Comparison of ENCODE assay signal across 11 cellular contexts in genomic region chr2:79393806-79394484, GRCh38.
DNase-seq lines count a peak whose midpoint lies in the region; ATAC-seq and TF ChIP-seq lines count a peak whose summit lies in the region.
"Had no signal": no experiment of that assay in that cellular context is flagged by ENCODE, and none has a peak within 500 bp of the region (broad histone marks: within the 10 kb centered on the region; RNA-seq: fewer than 3 reads in every experiment).

No MANE protein-coding gene starts in this region.

- TF ChIP-seq CTCF in sigmoid colon (IDR thresholded peaks at IDR 0.05) = no peak

- no peaks in the 10 kb centered on the region for H3K27me3 ChIP-seq in sigmoid colon
- H3K27me3 ChIP-seq: BLaER1 had no signal

- in situ Hi-C loops in G401 (cut with HindIII; ENCODE audit: low sequenced_read_pairs) = no loop called here

- TF ChIP-seq POLR2A in sigmoid colon (IDR thresholded peaks at IDR 0.05) = no peak

- H3K4me3 ChIP-seq in mesodermal cell (ENCODE audit: extremely low read depth, insufficient read depth, low read length, poor library complexity, severe bottlenecking) (no peak overlapping the region), sigmoid colon (no peak overlapping the region)
- H3K4me3 ChIP-seq: BLaER1, SK-N-MC had no signal

- ATAC-seq in GM19395 (IDR thresholded peaks at IDR 0.05; ENCODE audit: unreplicated experiment) = no peak

- H3K9me3 ChIP-seq in mesodermal cell (ENCODE audit: control insufficient read depth, low read length) = peaks cover 3% of the 10 kb centered on the region
- H3K9me3 ChIP-seq in sigmoid colon = no peaks in the 10 kb centered on the region
- H3K9me3 ChIP-seq: BLaER1 had no signal

- intact Hi-C loops in sigmoid colon (cut with DNase I) = no loop called here

- H3K36me3 ChIP-seq in mesodermal cell (ENCODE audit: control insufficient read depth, insufficient read depth, low read length) = no peaks in the 10 kb centered on the region
- no peaks in the 10 kb centered on the region for H3K36me3 ChIP-seq in sigmoid colon
- H3K36me3 ChIP-seq: BLaER1 had no signal

- no peak for TF ChIP-seq EP300 in sigmoid colon (IDR thresholded peaks at IDR 0.05)

- H3K4me1 ChIP-seq in mesodermal cell (ENCODE audit: control insufficient read depth, insufficient read depth, low read length, poor library complexity, severe bottlenecking) (peaks cover 14% of the 10 kb centered on the region), sigmoid colon (no peaks in the 10 kb centered on the region)
- H3K4me1 ChIP-seq: BLaER1 had no signal

- WGBS in mesodermal cell (ENCODE audit: insufficient coverage in 2 of 2), 2 experiments = 30 to 43% methylated on average over 7 to 8 of the region's 9 CpGs
- 36 to 39% methylated on average over 9 of the region's 9 CpGs for WGBS in sigmoid colon, 2 donors

- DNase-seq in G401 (ENCODE audit: low spot score) = peak; percentile 5
- peak; percentile 66 for DNase-seq in NCI-H2196 (lab: John Stamatoyannopoulos, UW; ENCODE audit: unreplicated experiment)
- peak; percentile 28 for DNase-seq in cerebellar cortex (ENCODE audit: low spot score)
- DNase-seq in sigmoid colon = no peak
- no peak for DNase-seq in NCI-H2029 (lab: John Stamatoyannopoulos, UW)
- DNase-seq in amniotic stem cell (lab: John Stamatoyannopoulos, UW) = no peak
- DNase-seq: activated CD4-positive, alpha-beta T cell treated with anti-CD3 and anti-CD28 coated beads, Interleukin-2, amount 50 U/mL, for 1 hour had no signal

- H3K27ac ChIP-seq in mesodermal cell (ENCODE audit: low read depth, low read length, severe bottlenecking) (peak overlapping the region; percentile 97), sigmoid colon (no peak overlapping the region)
- H3K27ac ChIP-seq: BLaER1, SK-N-MC had no signal

Comparison
In these comparisons a context has a peak if more than half of its experiments do, and no peak if none do; other contexts are left out.
1. DNase-seq: peak in G401 (single experiment), NCI-H2196 (single experiment) and cerebellar cortex (single experiment); none in sigmoid colon (single experiment), NCI-H2029 (single experiment) and amniotic stem cell (single experiment).